ENCODE assay signal across 17 cellular contexts in the genomic region with DNA sequence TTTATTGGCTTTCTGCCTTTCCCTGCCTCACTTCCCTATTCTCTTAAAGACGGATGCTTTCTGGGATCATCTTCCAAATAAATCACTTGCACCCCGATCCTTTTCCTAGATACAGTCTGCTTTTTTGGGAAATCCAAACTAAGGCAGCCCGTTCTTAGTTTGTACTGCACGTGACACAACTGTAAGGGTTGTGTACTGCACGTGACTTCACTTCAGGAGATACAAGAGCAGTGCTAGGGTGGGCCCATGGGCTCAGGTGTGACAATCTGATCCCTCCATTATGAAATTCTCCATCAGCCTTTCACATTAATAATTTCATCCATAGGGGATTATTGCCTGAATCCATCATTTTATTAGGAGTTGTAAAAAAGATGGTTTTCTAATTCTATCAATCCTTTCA. TPM values are rescaled to one million over a fixed set of nuclear protein-coding genes. Genes with fewer than 3 reads are reported as not detected.
"Had no signal": no experiment of that assay in that cellular context is flagged by ENCODE, and none has a peak within 500 bp of the region (broad histone marks: within the 10 kb centered on the region; RNA-seq: fewer than 3 reads in every experiment).

No MANE protein-coding gene starts in this region.

- H3K36me3 ChIP-seq: stomach had no signal

- H3K27me3 ChIP-seq: stomach had no signal

- H3K27me3 Mint-ChIP-seq: memory B cell had no signal

- H3K4me3 ChIP-seq: stomach had no signal

- H3K4me1 Mint-ChIP-seq: nephron had no signal

- H3K36me3 Mint-ChIP-seq: memory B cell, type B pancreatic cell had no signal

- H3K9me3 Mint-ChIP-seq: activated naive CD4-positive, alpha-beta T cell treated with anti-CD3 and anti-CD28 coated beads for 36 hours; nephron had no signal

- H3K9me3 ChIP-seq: SK-N-SH, stomach had no signal

- H3K27ac Mint-ChIP-seq: activated naive CD4-positive, alpha-beta T cell treated with anti-CD3 and anti-CD28 coated beads for 36 hours; memory B cell; nephron; type B pancreatic cell had no signal

- H3K27ac ChIP-seq: stomach had no signal

- DNase-seq: activated CD4-positive, alpha-beta T cell treated with anti-CD3 and anti-CD28 coated beads for 48 hours; activated CD4-positive, CD25-positive, alpha-beta regulatory T cell; activated CD8-positive, alpha-beta memory T cell treated with anti-CD3 and anti-CD28 coated beads for 24 hours; activated naive CD4-positive, alpha-beta T cell treated with anti-CD3 and anti-CD28 coated beads for 36 hours; dermis blood vessel endothelial cell; foreskin fibroblast; nucleus accumbens; retina; SK-N-SH; stimulated activated CD4-positive, alpha-beta T cell treated with anti-CD3 and anti-CD28 coated beads, Interleukin-2, amount 100 ng/mL, for 24 hours; stomach; T-helper 9 cell had no signal

- H3K4me3 Mint-ChIP-seq: activated naive CD4-positive, alpha-beta T cell treated with anti-CD3 and anti-CD28 coated beads for 36 hours; memory B cell; nephron; type B pancreatic cell had no signal

- H3K4me1 ChIP-seq: stomach had no signal

RNA-seq across cellular contexts. Expression of gene SPOCD1, which starts 33.8 kb away (rescaled TPM):
- total RNA-seq: skeletal muscle tissue, temporal lobe had no signal
